In genomic region chr10:3102721-3103410, GRCh38 we compare ENCODE assay signal across 1 cellular context.
TF ChIP-seq lines count a peak whose summit lies in the region.

No MANE protein-coding gene starts in this region.

TF ChIP-seq in liver, 16 proteins besides CTCF, POLR2A, EP300 and RAD21 (continued from another document):
- TF ChIP-seq FOXA2 (IDR thresholded peaks at IDR 0.05) (peak; percentile 25), ATF3 (IDR thresholded peaks at IDR 0.05) (no peak), HNF4G (IDR thresholded peaks at IDR 0.05) (peak; percentile 69), RXRA (IDR thresholded peaks at IDR 0.05) (peak; percentile 10 to 51)
